In the genomic region with DNA sequence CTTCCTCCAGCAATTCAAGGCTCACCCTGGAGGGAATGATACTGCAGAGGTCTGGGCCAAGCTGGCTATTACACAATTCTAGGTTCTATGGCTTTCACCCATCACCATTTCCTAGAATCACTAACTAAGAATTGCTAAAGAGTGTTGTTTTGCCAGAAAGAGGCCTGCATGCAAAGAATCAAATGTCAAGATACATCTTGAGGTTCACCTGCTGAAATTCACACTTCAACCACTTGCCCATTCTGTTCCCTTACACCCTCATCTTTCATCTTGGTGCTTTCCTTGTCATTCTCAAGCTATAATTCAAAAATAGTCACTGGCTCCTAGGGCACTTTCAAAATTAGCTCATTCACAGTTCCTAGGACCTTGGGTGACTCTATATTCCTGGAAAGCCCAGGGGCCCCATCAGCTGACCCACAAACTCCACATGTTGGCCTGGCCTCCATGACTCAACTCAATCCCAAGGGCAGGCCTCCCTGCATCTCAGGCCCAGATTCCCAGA, we compare ENCODE assay signal across 17 cellular contexts. TPM values are rescaled to one million over a fixed set of nuclear protein-coding genes. Genes with fewer than 3 reads are reported as not detected.
A peak's percentile ranks its signal among the peaks of the same experiment; 100 is the strongest.
DNase-seq lines count a peak whose midpoint lies in the region; ATAC-seq, FAIRE-seq and TF ChIP-seq lines count a peak whose summit lies in the region.
"Had no signal": no experiment of that assay in that cellular context is flagged by ENCODE, and none has a peak within 500 bp of the region (broad histone marks: within the 10 kb centered on the region; RNA-seq: fewer than 3 reads in every experiment).

No MANE protein-coding gene starts in this region.

- peak overlapping the region; percentile 47 for H3K4me3 Mint-ChIP-seq in astrocyte (ENCODE audit: unreplicated experiment)
- no peak overlapping the region for H3K4me3 Mint-ChIP-seq in CD4-positive, alpha-beta T cell
- H3K4me3 Mint-ChIP-seq: T-helper 17 cell had no signal

- H3K4me2 ChIP-seq in astrocyte (ENCODE audit: low read length) (no peak overlapping the region), HepG2 (ENCODE audit: low read depth, low read length) (no peak overlapping the region)

- intact Hi-C loops in Right ventricle myocardium superior (cut with DNase I) (no loop called here), HepG2 (cut with micrococcal nuclease; ENCODE audit: unreplicated experiment) (no loop called here)
- intact Hi-C loops in CD4-positive, alpha-beta T cell (cut with DNase I, micrococcal nuclease), result no loop called here

- peak; percentile 71 for ATAC-seq in Right ventricle myocardium superior (ENCODE audit: poor library complexity)
- no peak for ATAC-seq in HepG2
- ATAC-seq in HG03565 (IDR thresholded peaks at IDR 0.05; ENCODE audit: unreplicated experiment), result no peak
- ATAC-seq in CD4-positive, alpha-beta T cell (ENCODE audit: poor library complexity), result no peak
- no peak for ATAC-seq in HG02981 (IDR thresholded peaks at IDR 0.05; ENCODE audit: unreplicated experiment)
- ATAC-seq: PC-3, T-helper 17 cell had no signal

- in situ Hi-C loops in HepG2 (cut with HindIII; ENCODE audit: extremely low pct_ligation_motif_present, low pct_unique_long_range_greater_than_20kb), result no loop called here

- H3K27ac ChIP-seq in right atrium auricular region, result no peak overlapping the region
- H3K27ac ChIP-seq in astrocyte (ENCODE audit: low read depth, low read length), result no peak overlapping the region
- H3K27ac ChIP-seq in HepG2 (ENCODE audit: extremely low read length, insufficient read depth, low read length), result no peak overlapping the region
- no peak overlapping the region for H3K27ac ChIP-seq in CD4-positive, alpha-beta T cell (ENCODE audit: low read depth, low read length)
- H3K27ac ChIP-seq: ovary had no signal

- H3K27me3 Mint-ChIP-seq in astrocyte (ENCODE audit: low read depth, unreplicated experiment), result no peaks in the 10 kb centered on the region
- H3K27me3 Mint-ChIP-seq in CD4-positive, alpha-beta T cell, result peaks cover 64% of the 10 kb centered on the region

- H4K20me1 ChIP-seq in astrocyte (ENCODE audit: insufficient read depth, low read length), result peaks cover 46% of the 10 kb centered on the region
- H4K20me1 ChIP-seq in HepG2 (ENCODE audit: insufficient read depth, low read length), result no peaks in the 10 kb centered on the region

- H3K79me2 ChIP-seq in astrocyte (ENCODE audit: insufficient read depth, low read length) (peaks cover 100% of the 10 kb centered on the region), HepG2 (ENCODE audit: insufficient read depth, low read length) (peaks cover 90% of the 10 kb centered on the region)

- H3K9me3 ChIP-seq in right atrium auricular region (no peaks in the 10 kb centered on the region), astrocyte (ENCODE audit: insufficient read depth, low read depth, low read length) (no peaks in the 10 kb centered on the region), HepG2 (ENCODE audit: low read length) (no peaks in the 10 kb centered on the region)
- H3K9me3 ChIP-seq in CD4-positive, alpha-beta T cell (ENCODE audit: control insufficient read depth, low read length), result no peaks in the 10 kb centered on the region
- H3K9me3 ChIP-seq: ovary had no signal

- no TSS peak for BruUV-seq in HepG2 (replicated peaks; lab: Mats Ljungman, UMichigan)

- H3K27me3 ChIP-seq in right atrium auricular region, result no peaks in the 10 kb centered on the region
- H3K27me3 ChIP-seq in astrocyte (ENCODE audit: insufficient read depth, low read length), result no peaks in the 10 kb centered on the region
- H3K27me3 ChIP-seq in HepG2 (ENCODE audit: control insufficient read depth in 1 of 2, insufficient read depth in 2 of 2, low read length in 2 of 2), result no peaks in the 10 kb centered on the region
- peaks cover 7% of the 10 kb centered on the region for H3K27me3 ChIP-seq in CD4-positive, alpha-beta T cell (ENCODE audit: control insufficient read depth, insufficient read depth, low read length)
- H3K27me3 ChIP-seq: ovary had no signal

- H2AFZ ChIP-seq in astrocyte (ENCODE audit: low read depth, low read length) (no peak overlapping the region), HepG2 (ENCODE audit: low read length) (no peak overlapping the region)

- no peak for TF ChIP-seq POLR2A in HepG2 (IDR thresholded peaks at IDR 0.05; ENCODE audit: insufficient read depth in 1 of 2, low read depth in 2 of 2, low read length in 2 of 2)

- no peak overlapping the region for H3K4me3 ChIP-seq in right atrium auricular region
- no peak overlapping the region for H3K4me3 ChIP-seq in astrocyte (ENCODE audit: insufficient read depth, low read depth, low read length)
- no peak overlapping the region for H3K4me3 ChIP-seq in HepG2 (replicated peaks in 1 of 3; ENCODE audit: insufficient read depth in 1 of 3, low read depth in 2 of 3, low read length in 3 of 3)
- H3K4me3 ChIP-seq: ovary had no signal

- H3K9ac ChIP-seq in astrocyte (ENCODE audit: low read length) (no peak overlapping the region), HepG2 (ENCODE audit: insufficient read depth, low read depth, low read length) (no peak overlapping the region)

- peaks cover 7% of the 10 kb centered on the region for H3K36me3 Mint-ChIP-seq in astrocyte (ENCODE audit: low read depth, unreplicated experiment)
- H3K36me3 Mint-ChIP-seq in CD4-positive, alpha-beta T cell (ENCODE audit: low read depth), result no peaks in the 10 kb centered on the region

- TF ChIP-seq CTCF in right atrium auricular region (IDR thresholded peaks at IDR 0.05) (no peak), astrocyte (IDR thresholded peaks at IDR 0.05; ENCODE audit: insufficient read depth, low read depth, low read length) (no peak), HepG2 (CRISPR knock-in tag; IDR thresholded peaks at IDR 0.05) (no peak)
- TF ChIP-seq CTCF in CD4-positive, alpha-beta T cell (IDR thresholded peaks at IDR 0.05), result no peak

- peaks cover 78% of the 10 kb centered on the region for H3K4me1 Mint-ChIP-seq in astrocyte (ENCODE audit: low read depth, unreplicated experiment)
- peaks cover under 1% of the 10 kb centered on the region for H3K4me1 Mint-ChIP-seq in CD4-positive, alpha-beta T cell (ENCODE audit: low read depth)
- H3K4me1 Mint-ChIP-seq: T-helper 17 cell had no signal

- CTCF ChIA-PET in HepG2 (lab: Yijun Ruan, JAX; ENCODE audit: low intra/inter-chr PET ratio, low total read pairs), result no interaction called here
- CTCF ChIA-PET in CD4-positive, alpha-beta T cell (lab: Charles Lee), result no interaction called here

- TF ChIP-seq EP300 in HepG2 (IDR thresholded peaks at IDR 0.05; ENCODE audit: low read depth in 2 of 2, low read length in 2 of 2) (no peak), HepG2 (CRISPR knock-in tag; IDR thresholded peaks at IDR 0.05; ENCODE audit: borderline replicate concordance) (no peak)

- H3K4me1 ChIP-seq in right atrium auricular region, result peaks cover 0 to 71% of the 10 kb centered on the region in 2 donors
- peaks cover 52% of the 10 kb centered on the region for H3K4me1 ChIP-seq in astrocyte (ENCODE audit: insufficient read depth, low read length)
- H3K4me1 ChIP-seq in HepG2 (ENCODE audit: insufficient read depth, low read length), result peaks cover 59% of the 10 kb centered on the region

- POLR2A ChIA-PET in HepG2 (lab: Yijun Ruan, JAX), result no interaction called here
- POLR2A ChIA-PET in CD4-positive, alpha-beta T cell (lab: Charles Lee), result no interaction called here

- FAIRE-seq in astrocyte (lab: Jason Lieb, UNC) (no peak), HepG2 (lab: Jason Lieb, UNC) (no peak)
- FAIRE-seq: colon, GM19239, urothelium cell line had no signal

- H3K36me3 ChIP-seq in right atrium auricular region, result no peaks in the 10 kb centered on the region
- no peaks in the 10 kb centered on the region for H3K36me3 ChIP-seq in astrocyte (ENCODE audit: insufficient read depth, low read length)
- H3K36me3 ChIP-seq in HepG2 (replicated peaks in 1 of 2; ENCODE audit: control insufficient read depth in 1 of 2, insufficient read depth in 2 of 2, low read length in 2 of 2), result no peaks in the 10 kb centered on the region
- H3K36me3 ChIP-seq: ovary had no signal

- DNase-seq in Right ventricle myocardium superior (no peak), right atrium auricular region (ENCODE audit: low spot score) (no peak), astrocyte (ENCODE audit: low read depth) (no peak), HepG2 (ENCODE audit: low spot score) (no peak), NCI-H69 (lab: John Stamatoyannopoulos, UW) (no peak)
- DNase-seq in CD4-positive, alpha-beta T cell, result no peak
- DNase-seq: activated CD4-positive, alpha-beta T cell treated with anti-CD3 and anti-CD28 coated beads, Interleukin-2, amount 50 U/mL, for 48 hours; activated naive CD4-positive, alpha-beta T cell; PC-3; stimulated activated CD8-positive, alpha-beta memory T cell treated with anti-CD3 and anti-CD28 coated beads, Interleukin-4, amount 100 ng/mL, for 48 hours; T-helper 17 cell had no signal

- TF ChIP-seq RAD21 in HepG2 (CRISPR knock-in tag; IDR thresholded peaks at IDR 0.05), result no peak

- no peaks in the 10 kb centered on the region for H3K9me3 Mint-ChIP-seq in astrocyte (ENCODE audit: unreplicated experiment)
- no peaks in the 10 kb centered on the region for H3K9me3 Mint-ChIP-seq in CD4-positive, alpha-beta T cell

- peak overlapping the region; percentile 98 for H3K27ac Mint-ChIP-seq in astrocyte (ENCODE audit: unreplicated experiment)
- no peak overlapping the region for H3K27ac Mint-ChIP-seq in CD4-positive, alpha-beta T cell
- H3K27ac Mint-ChIP-seq: T-helper 17 cell had no signal

RNA-seq across cellular contexts. Expression of gene APBB2, which starts 7.0 kb away (rescaled TPM):
- total RNA-seq in Right ventricle myocardium superior (22.5 TPM), right atrium auricular region (10 to 100 TPM; 37.3 to 75.3 TPM), astrocyte (172 and 173 TPM in 2 replicates), HepG2 (2016; rRNA removed; fragmentation: Illumina TruSeq; extraction: Trizol) (17.0 and 19.7 TPM in 2 replicates)
- total RNA-seq in HepG2 (2016; cell fraction: cytosol; rRNA removed; fragmentation: Illumina TruSeq; extraction: Trizol; ENCODE audit: low read depth), result 14.9 and 15.5 TPM in 2 replicates
- total RNA-seq in HepG2 (2016; cell fraction: insoluble cytoplasmic fraction; rRNA removed; fragmentation: Illumina TruSeq; extraction: Trizol), result 17.3 and 17.6 TPM in 2 replicates
- total RNA-seq in HepG2 (2016; cell fraction: membrane; rRNA removed; fragmentation: Illumina TruSeq; extraction: Trizol), result 11.9 and 12.0 TPM in 2 replicates
- 35.0 and 35.4 TPM in 2 replicates for total RNA-seq in HepG2 (2016; cell fraction: nucleus; rRNA removed; fragmentation: Illumina TruSeq; extraction: Trizol)
- 9.7 and 11.7 TPM in 2 replicates for polyA plus RNA-seq in HepG2 (2011; rRNA removed)
- polyA plus RNA-seq in HepG2 (2011; cell fraction: cytosol; rRNA removed), result 10.4 and 11.7 TPM in 2 replicates
- 20.4 and 21.7 TPM in 2 replicates for polyA plus RNA-seq in HepG2 (2011; cell fraction: nucleus; rRNA removed)
- 8.9 and 9.8 TPM in 2 replicates for polyA plus RNA-seq in HepG2 (2012)
- polyA plus RNA-seq in HepG2 (2016; cell fraction: cytosol; fragmentation: Illumina TruSeq; extraction: Trizol; ENCODE audit: low read depth), result 0.61 and 0.73 TPM in 2 replicates
- polyA plus RNA-seq in HepG2 (2016; cell fraction: insoluble cytoplasmic fraction; fragmentation: Illumina TruSeq; extraction: Trizol; ENCODE audit: low read depth), result 12.6 and 12.9 TPM in 2 replicates
- 3.0 and 3.5 TPM in 2 replicates for polyA plus RNA-seq in HepG2 (2016; cell fraction: membrane; fragmentation: Illumina TruSeq; extraction: Trizol; ENCODE audit: low read depth)
- 17.6 and 19.8 TPM in 2 replicates for polyA plus RNA-seq in HepG2 (2016; cell fraction: nucleus; fragmentation: Illumina TruSeq; extraction: Trizol; ENCODE audit: insufficient read depth, low read depth)
- polyA minus RNA-seq in HepG2 (2011; rRNA and poly(A)+ RNA removed; ENCODE audit: low replicate concordance), result 15.2 and 41.3 TPM in 2 replicates
- polyA minus RNA-seq in HepG2 (2011; cell fraction: cytosol; rRNA and poly(A)+ RNA removed), result 12.6 and 12.7 TPM in 2 replicates
- polyA minus RNA-seq in HepG2 (2011; cell fraction: nucleus; rRNA and poly(A)+ RNA removed), result 42.4 and 49.7 TPM in 2 replicates
- total RNA-seq in CD4-positive, alpha-beta T cell, result under 1 TPM in 1 of 2 experiments, not detected in 1; 0.22 TPM

RNA-seq across cellular contexts. Expression of gene UCHL1, which starts 49.3 kb away (rescaled TPM):
- 9.5 TPM for total RNA-seq in Right ventricle myocardium superior
- 100 to 1,000 TPM in 1 of 2 donors, 10 to 100 TPM in 1; 36.8 to 126 TPM for total RNA-seq in right atrium auricular region
- total RNA-seq in astrocyte, result 1,149 and 1,154 TPM in 2 replicates
- not detected in 2 replicates for total RNA-seq in HepG2 (2016; rRNA removed; fragmentation: Illumina TruSeq; extraction: Trizol)
- not detected in 2 replicates for total RNA-seq in HepG2 (2016; cell fraction: cytosol; rRNA removed; fragmentation: Illumina TruSeq; extraction: Trizol; ENCODE audit: low read depth)
- 0.13 TPM in 1 of 2 replicates, not detected in the other for total RNA-seq in HepG2 (2016; cell fraction: insoluble cytoplasmic fraction; rRNA removed; fragmentation: Illumina TruSeq; extraction: Trizol)
- not detected in 2 replicates for total RNA-seq in HepG2 (2016; cell fraction: membrane; rRNA removed; fragmentation: Illumina TruSeq; extraction: Trizol)
- total RNA-seq in HepG2 (2016; cell fraction: nucleus; rRNA removed; fragmentation: Illumina TruSeq; extraction: Trizol), result not detected in 2 replicates
- polyA plus RNA-seq in HepG2 (2011; rRNA removed), result not detected in 2 replicates
- polyA plus RNA-seq in HepG2 (2011; cell fraction: cytosol; rRNA removed), result 0.08 and 0.13 TPM in 2 replicates
- 0.29 and 0.45 TPM in 2 replicates for polyA plus RNA-seq in HepG2 (2011; cell fraction: nucleus; rRNA removed)
- polyA plus RNA-seq in HepG2 (2012), result not detected in 2 replicates
- not detected in 2 replicates for polyA plus RNA-seq in HepG2 (2016; cell fraction: cytosol; fragmentation: Illumina TruSeq; extraction: Trizol; ENCODE audit: low read depth)
- not detected in 2 replicates for polyA plus RNA-seq in HepG2 (2016; cell fraction: insoluble cytoplasmic fraction; fragmentation: Illumina TruSeq; extraction: Trizol; ENCODE audit: low read depth)
- 0.21 TPM in 1 of 2 replicates, not detected in the other for polyA plus RNA-seq in HepG2 (2016; cell fraction: membrane; fragmentation: Illumina TruSeq; extraction: Trizol; ENCODE audit: low read depth)
- polyA plus RNA-seq in HepG2 (2016; cell fraction: nucleus; fragmentation: Illumina TruSeq; extraction: Trizol; ENCODE audit: insufficient read depth, low read depth), result not detected in 2 replicates
- polyA minus RNA-seq in HepG2 (2011; rRNA and poly(A)+ RNA removed; ENCODE audit: low replicate concordance), result not detected in 2 replicates
- not detected in 2 replicates for polyA minus RNA-seq in HepG2 (2011; cell fraction: cytosol; rRNA and poly(A)+ RNA removed)
- not detected in 2 replicates for polyA minus RNA-seq in HepG2 (2011; cell fraction: nucleus; rRNA and poly(A)+ RNA removed)
- total RNA-seq in CD4-positive, alpha-beta T cell, result not detected
- total RNA-seq: T-helper 17 cell had no signal

Comparison
In these comparisons a context has a peak if more than half of its experiments do, and no peak if none do; other contexts are left out.
1. RNA of gene APBB2, which starts 7.0 kb away (total RNA-seq): 172 to 173 TPM in astrocyte, 37.3 to 75.3 TPM in right atrium auricular region, 22.5 TPM in Right ventricle myocardium superior (single experiment) and 11.9 to 35.4 TPM in HepG2; 0.22 TPM in CD4-positive, alpha-beta T cell; every median in the first group is over 10 times any median in the second.